Comparison of ENCODE assay signal across 9 cellular contexts in the genomic region with DNA sequence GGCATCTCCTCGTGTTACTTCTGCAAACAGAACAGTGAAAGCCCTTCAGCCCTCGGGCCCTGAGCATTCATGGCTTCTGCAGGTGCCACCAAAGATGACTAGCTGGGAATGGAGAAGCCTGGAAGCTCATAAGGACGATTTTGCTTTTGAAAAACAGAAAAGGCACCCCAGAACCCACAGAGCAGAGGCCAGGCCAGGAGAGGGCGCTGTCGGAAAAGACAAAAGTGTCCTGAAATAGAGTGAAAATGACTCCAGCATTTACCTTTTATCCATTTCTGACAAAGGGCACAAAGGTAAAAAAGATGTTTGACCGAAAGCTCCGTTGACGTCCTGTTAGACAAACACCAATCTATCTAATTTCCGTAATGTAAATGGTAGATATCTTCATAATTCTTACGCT. TPM values are rescaled to one million over a fixed set of nuclear protein-coding genes. Genes with fewer than 3 reads are reported as not detected.
DNase-seq lines count a peak whose midpoint lies in the region; ATAC-seq and TF ChIP-seq lines count a peak whose summit lies in the region.
"Had no signal": no experiment of that assay in that cellular context is flagged by ENCODE, and none has a peak within 500 bp of the region (broad histone marks: within the 10 kb centered on the region; RNA-seq: fewer than 3 reads in every experiment).

No MANE protein-coding gene starts in this region.

- no peak overlapping the region for H3K27ac ChIP-seq in thyroid gland

- POLR2A ChIA-PET in activated CD8-positive, alpha-beta T cell treated with anti-CD3 and anti-CD28 coated beads, Interleukin-2, amount 10 ng/mL, durations not matched to agents 7 days and 5 days (lab: Charles Lee) = interaction anchor here (0.6 kb wide), 1 partner anchor 37 kb away, joined by 3 read pairs; a partner anchor contains a TSS

- no peak overlapping the region for H3K27ac Mint-ChIP-seq in activated CD8-positive, alpha-beta T cell treated with anti-CD3 and anti-CD28 coated beads, Interleukin-2, amount 10 ng/mL, durations not matched to agents 7 days and 5 days
- H3K27ac Mint-ChIP-seq in endothelial cell (ENCODE audit: unreplicated experiment) = no peak overlapping the region
- H3K27ac Mint-ChIP-seq: activated naive CD4-positive, alpha-beta T cell treated with anti-CD3 and anti-CD28 coated beads, Interleukin-2, amount 50 U/mL, for 24 hours had no signal

- WGBS in thyroid gland, 2 donors = 29% methylated on average over 10 of the region's 10 CpGs

- no peaks in the 10 kb centered on the region for H3K4me1 Mint-ChIP-seq in activated CD8-positive, alpha-beta T cell treated with anti-CD3 and anti-CD28 coated beads, Interleukin-2, amount 10 ng/mL, durations not matched to agents 7 days and 5 days (ENCODE audit: low read depth)
- no peaks in the 10 kb centered on the region for H3K4me1 Mint-ChIP-seq in endothelial cell (ENCODE audit: unreplicated experiment)
- H3K4me1 Mint-ChIP-seq: activated naive CD4-positive, alpha-beta T cell treated with anti-CD3 and anti-CD28 coated beads, Interleukin-2, amount 50 U/mL, for 24 hours had no signal

- CTCF ChIA-PET in activated CD8-positive, alpha-beta T cell treated with anti-CD3 and anti-CD28 coated beads, Interleukin-2, amount 10 ng/mL, durations not matched to agents 7 days and 5 days (lab: Charles Lee) = interaction anchor here (0.6 to 4.3 kb wide), 12 partner anchors 13 to 86 kb away, joined by 3 to 52 read pairs (median 5); a partner anchor contains a TSS

- H3K9me3 ChIP-seq in thyroid gland = no peaks in the 10 kb centered on the region

- H3K4me3 ChIP-seq in GM12864 (ENCODE audit: low read depth, low read length) (no peak overlapping the region), thyroid gland (replicated peaks in 1 of 3) (no peak overlapping the region)

- ATAC-seq in activated CD8-positive, alpha-beta T cell treated with anti-CD3 and anti-CD28 coated beads, Interleukin-2, amount 10 ng/mL, durations not matched to agents 7 days and 5 days = peak; percentile 58
- ATAC-seq in omental fat pad (ENCODE audit: low FRiP score) (no peak), HG02763 (IDR thresholded peaks at IDR 0.05; ENCODE audit: unreplicated experiment) (no peak)

- peak; percentile 72 for TF ChIP-seq CTCF in GM12864 (IDR thresholded peaks at IDR 0.05; ENCODE audit: low read depth, low read length, missing control alignments)
- TF ChIP-seq CTCF in endothelial cell (IDR thresholded peaks at IDR 0.05; ENCODE audit: unreplicated experiment) = peak; percentile 85
- no peak for TF ChIP-seq CTCF in omental fat pad (IDR thresholded peaks at IDR 0.05)
- peak in 5 of 6 experiments; percentile 55 to 64 (median 60) for TF ChIP-seq CTCF in thyroid gland (IDR thresholded peaks at IDR 0.05)

- no peaks in the 10 kb centered on the region for H3K36me3 ChIP-seq in thyroid gland

- no peaks in the 10 kb centered on the region for H3K36me3 Mint-ChIP-seq in activated CD8-positive, alpha-beta T cell treated with anti-CD3 and anti-CD28 coated beads, Interleukin-2, amount 10 ng/mL, durations not matched to agents 7 days and 5 days (ENCODE audit: low read depth)
- H3K36me3 Mint-ChIP-seq in endothelial cell (ENCODE audit: low read depth, unreplicated experiment) = peaks cover 3% of the 10 kb centered on the region

- no peak overlapping the region for H3K4me3 Mint-ChIP-seq in activated CD8-positive, alpha-beta T cell treated with anti-CD3 and anti-CD28 coated beads, Interleukin-2, amount 10 ng/mL, durations not matched to agents 7 days and 5 days
- H3K4me3 Mint-ChIP-seq in endothelial cell (ENCODE audit: unreplicated experiment) = no peak overlapping the region
- H3K4me3 Mint-ChIP-seq: activated naive CD4-positive, alpha-beta T cell treated with anti-CD3 and anti-CD28 coated beads, Interleukin-2, amount 50 U/mL, for 24 hours had no signal

- TF ChIP-seq POLR2A in thyroid gland (IDR thresholded peaks at IDR 0.05) = no peak

- peaks cover 19% of the 10 kb centered on the region for H3K27me3 Mint-ChIP-seq in activated CD8-positive, alpha-beta T cell treated with anti-CD3 and anti-CD28 coated beads, Interleukin-2, amount 10 ng/mL, durations not matched to agents 7 days and 5 days (ENCODE audit: low read depth)
- peaks cover 5% of the 10 kb centered on the region for H3K27me3 Mint-ChIP-seq in endothelial cell (ENCODE audit: unreplicated experiment)

- intact Hi-C loops in thyroid gland (cut with DNase I) = loop anchor here (10.0 kb wide), 1 partner anchor 64 kb away; no protein-coding TSS in a partner anchor

- no peaks in the 10 kb centered on the region for H3K4me1 ChIP-seq in thyroid gland

- no peaks in the 10 kb centered on the region for H3K27me3 ChIP-seq in thyroid gland

- H3K9me3 Mint-ChIP-seq in activated CD8-positive, alpha-beta T cell treated with anti-CD3 and anti-CD28 coated beads, Interleukin-2, amount 10 ng/mL, durations not matched to agents 7 days and 5 days (ENCODE audit: insufficient read depth) = no peaks in the 10 kb centered on the region
- H3K9me3 Mint-ChIP-seq in endothelial cell (ENCODE audit: unreplicated experiment) = no peaks in the 10 kb centered on the region
- H3K9me3 Mint-ChIP-seq: activated naive CD4-positive, alpha-beta T cell treated with anti-CD3 and anti-CD28 coated beads, Interleukin-2, amount 50 U/mL, for 24 hours had no signal

- no peak for DNase-seq in GM12864 (ENCODE audit: low read depth)
- peak; percentile 27 for DNase-seq in NCI-H1105 treated with DMSO at 0.1 percent for 48 hours (lab: John Stamatoyannopoulos, UW)
- DNase-seq in activated CD8-positive, alpha-beta T cell treated with anti-CD3 and anti-CD28 coated beads, Interleukin-2, amount 10 ng/mL, durations not matched to agents 7 days and 5 days = peak; percentile 75
- peak; percentile 75 for DNase-seq in endothelial cell (ENCODE audit: low spot score)
- peak; percentile 84 for DNase-seq in omental fat pad (ENCODE audit: low spot score)
- DNase-seq in thyroid gland = peak; percentile 62 to 72
- no peak for DNase-seq in HK-2 (ENCODE audit: unreplicated experiment)

RNA-seq across cellular contexts. Expression of a gene that starts 37.6 kb away (rescaled TPM):
- 10 to 100 TPM; 28.5 to 36.9 TPM for total RNA-seq in activated CD8-positive, alpha-beta T cell treated with anti-CD3 and anti-CD28 coated beads, Interleukin-2, amount 10 ng/mL, durations not matched to agents 7 days and 5 days
- 46.0 TPM for total RNA-seq in endothelial cell (ENCODE audit: unreplicated experiment)
- total RNA-seq in omental fat pad = 10 to 100 TPM; 22.4 to 35.3 (median 27.1) TPM
- total RNA-seq in thyroid gland = 10 to 100 TPM; 21.1 to 31.8 (median 26.7) TPM

Comparison
In these comparisons a context has a peak if more than half of its experiments do, and no peak if none do; other contexts are left out.
1. DNase-seq: peak in NCI-H1105 treated with DMSO at 0.1 percent for 48 hours (single experiment), activated CD8-positive, alpha-beta T cell treated with anti-CD3 and anti-CD28 coated beads, Interleukin-2, amount 10 ng/mL, durations not matched to agents 7 days and 5 days (single experiment), endothelial cell (single experiment), omental fat pad (single experiment) and thyroid gland (2 of 2); none in GM12864 (single experiment) and HK-2 (single experiment).
2. CTCF ChIP-seq: peak in GM12864 (single experiment), endothelial cell (single experiment) and thyroid gland (5 of 6); none in omental fat pad (0 of 3).